16 cellular contexts compared by ENCODE assay signal in genomic region chr1:208737922-208738321, GRCh38.
A peak's percentile ranks its signal among the peaks of the same experiment; 100 is the strongest.
DNase-seq lines count a peak whose midpoint lies in the region; ATAC-seq, FAIRE-seq and TF ChIP-seq lines count a peak whose summit lies in the region.
"Had no signal": no experiment of that assay in that cellular context is flagged by ENCODE, and none has a peak within 500 bp of the region (broad histone marks: within the 10 kb centered on the region; RNA-seq: fewer than 3 reads in every experiment).

No MANE protein-coding gene starts in this region.

- no peak for DNase-seq in activated naive CD4-positive, alpha-beta T cell treated with anti-CD3 and anti-CD28 coated beads for 36 hours
- no peak for DNase-seq in activated naive CD4-positive, alpha-beta T cell treated with Interleukin-2 at 50 U/mL for 16 hours
- no peak for DNase-seq in H9
- no peak for DNase-seq in stimulated activated naive B cell treated with anti-CD40 and anti-IgM and Interleukin-4, amounts not matched to agents 10 μg/mL and 1 μg/mL and 100 μg/mL, for 72 hours
- DNase-seq in kidney, result no peak
- DNase-seq in UCSD-AML1 (lab: John Stamatoyannopoulos, UW; ENCODE audit: unreplicated experiment), result no peak
- DNase-seq: activated CD4-positive, alpha-beta T cell treated with anti-CD3 and anti-CD28 coated beads, Interleukin-2, amount 50 U/mL, for 1 hour; activated effector memory CD4-positive, alpha-beta T cell treated with anti-CD3 and anti-CD28 coated beads, Interleukin-2, amount 50 U/mL, for 16 hours; left lung; NCI-H510A had no signal

- no peaks in the 10 kb centered on the region for H3K9me3 ChIP-seq in H9 (ENCODE audit: control insufficient read depth, low read depth, low read length)
- H3K9me3 ChIP-seq in kidney (ENCODE audit: control insufficient read depth in 1 of 2, low read length in 2 of 2), result no peaks in the 10 kb centered on the region

- no peak overlapping the region for H2BK15ac ChIP-seq in H9 (ENCODE audit: low read depth, low read length)

- no peak overlapping the region for H3K4ac ChIP-seq in H9 (ENCODE audit: low read depth, low read length)

- peak; percentile 82 for ATAC-seq in HG03432 (IDR thresholded peaks at IDR 0.05; ENCODE audit: unreplicated experiment)
- peak; percentile 34 to 51 for ATAC-seq in stimulated activated naive B cell treated with anti-CD40 and anti-IgM and Interleukin-4, amounts not matched to agents 10 μg/mL and 1 μg/mL and 100 μg/mL, for 72 hours (replicated peaks)
- no peak for ATAC-seq in HG03097 (IDR thresholded peaks at IDR 0.05; ENCODE audit: low FRiP score, unreplicated experiment)
- ATAC-seq: left lung had no signal

- no peak overlapping the region for H4K5ac ChIP-seq in H9 (ENCODE audit: insufficient read length, low read depth, low read length)

- no peak overlapping the region for H3K18ac ChIP-seq in H9 (ENCODE audit: insufficient read length, low read depth, low read length)

- H2AFZ ChIP-seq in H9 (ENCODE audit: low read length), result no peak overlapping the region

- no peak overlapping the region for H4K8ac ChIP-seq in H9 (replicated peaks; ENCODE audit: insufficient read length, low read depth, low read length)

- H3K27ac ChIP-seq in H9 (ENCODE audit: insufficient read length, low read depth, low read length) (no peak overlapping the region), kidney (ENCODE audit: low read depth in 2 of 2, low read length in 2 of 2) (no peak overlapping the region)
- H3K27ac ChIP-seq: breast epithelium, left lung, skin epidermis had no signal

- H2AK5ac ChIP-seq in H9 (ENCODE audit: insufficient read length, low read length), result no peak overlapping the region

- no peak overlapping the region for H2BK5ac ChIP-seq in H9 (ENCODE audit: insufficient read length, low read length)

- H3K4me3 Mint-ChIP-seq in activated naive CD4-positive, alpha-beta T cell treated with anti-CD3 and anti-CD28 coated beads for 36 hours, result no peak overlapping the region
- no peak overlapping the region for H3K4me3 Mint-ChIP-seq in H9
- no peak overlapping the region for H3K4me3 Mint-ChIP-seq in stimulated activated naive B cell treated with anti-CD40 and anti-IgM and Interleukin-4, amounts not matched to agents 10 μg/mL and 1 μg/mL and 100 μg/mL, for 72 hours
- H3K4me3 Mint-ChIP-seq: type B pancreatic cell had no signal

- H4K91ac ChIP-seq in H9 (ENCODE audit: insufficient read length, low read depth, low read length), result no peak overlapping the region

- H2BK20ac ChIP-seq in H9 (ENCODE audit: low read depth, low read length, poor library complexity, severe bottlenecking), result no peak overlapping the region

- H3K9ac ChIP-seq in H9 (ENCODE audit: extremely low read depth, insufficient read length, low read length), result no peak overlapping the region
- no peak overlapping the region for H3K9ac ChIP-seq in kidney (ENCODE audit: low read length in 2 of 2)

- H3K27me3 ChIP-seq in H9 (ENCODE audit: insufficient read depth, low read length), result no peaks in the 10 kb centered on the region
- H3K27me3 ChIP-seq: breast epithelium, left lung had no signal

- H3K4me1 ChIP-seq in H9 (ENCODE audit: insufficient read depth, low read length), result no peaks in the 10 kb centered on the region
- no peaks in the 10 kb centered on the region for H3K4me1 ChIP-seq in kidney (ENCODE audit: control insufficient read depth in 1 of 2, insufficient read depth in 1 of 2, low read depth in 1 of 2, low read length in 2 of 2)
- H3K4me1 ChIP-seq: breast epithelium, left lung had no signal

- H3K79me1 ChIP-seq in H9 (ENCODE audit: insufficient read depth, low read depth, low read length, poor library complexity, severe bottlenecking), result no peaks in the 10 kb centered on the region

- CTCF ChIA-PET in activated naive CD4-positive, alpha-beta T cell treated with anti-CD3 and anti-CD28 coated beads for 36 hours (lab: Charles Lee), result no interaction called here

- no peaks in the 10 kb centered on the region for H3K36me3 Mint-ChIP-seq in activated naive CD4-positive, alpha-beta T cell treated with anti-CD3 and anti-CD28 coated beads for 36 hours (ENCODE audit: low read depth)
- peaks cover 0 to 15% (median 0%) of the 10 kb centered on the region in 3 experiments; a peak in 4 of 7 replicates for H3K36me3 Mint-ChIP-seq in H9 (ENCODE audit: insufficient read depth in 1 of 3, low read depth in 3 of 3)
- no peaks in the 10 kb centered on the region for H3K36me3 Mint-ChIP-seq in stimulated activated naive B cell treated with anti-CD40 and anti-IgM and Interleukin-4, amounts not matched to agents 10 μg/mL and 1 μg/mL and 100 μg/mL, for 72 hours
- H3K36me3 Mint-ChIP-seq: type B pancreatic cell had no signal

- no peak overlapping the region for H2BK12ac ChIP-seq in H9 (ENCODE audit: insufficient read length, low read depth, low read length)

- no CpG with 5 or more reads among the region's 4 CpGs for WGBS in H9 (ENCODE audit: extremely low coverage, insufficient read length, low lambda C conversion rate)

- peak; percentile 39; the same call in 2 of the 3 replicates for TF ChIP-seq CTCF in H9 (conservative IDR thresholded peaks at IDR 0.05)
- TF ChIP-seq CTCF in kidney (IDR thresholded peaks at IDR 0.05; ENCODE audit: borderline replicate concordance, extremely low read depth, insufficient read depth), result no peak

- H3K14ac ChIP-seq in H9 (ENCODE audit: insufficient read depth, low read length), result no peak overlapping the region

- H3K56ac ChIP-seq in H9 (ENCODE audit: insufficient read length, low read depth, low read length), result no peak overlapping the region

- H3K79me2 ChIP-seq in H9 (ENCODE audit: insufficient read depth, low read length), result no peaks in the 10 kb centered on the region

- H4K20me1 ChIP-seq in H9 (ENCODE audit: control insufficient read depth, insufficient read depth, insufficient read length), result no peaks in the 10 kb centered on the region

- no peak overlapping the region for H2BK120ac ChIP-seq in H9 (ENCODE audit: low read depth, low read length, poor library complexity, severe bottlenecking)

- H3T11ph ChIP-seq in H9 (ENCODE audit: low read length), result no peak overlapping the region

- H3K27me3 Mint-ChIP-seq in activated naive CD4-positive, alpha-beta T cell treated with anti-CD3 and anti-CD28 coated beads for 36 hours (ENCODE audit: low read depth), result no peaks in the 10 kb centered on the region
- peaks cover 1% of the 10 kb centered on the region; the same call in 1 of the 2 replicates for H3K27me3 Mint-ChIP-seq in H9 (ENCODE audit: low read depth)
- no peaks in the 10 kb centered on the region for H3K27me3 Mint-ChIP-seq in stimulated activated naive B cell treated with anti-CD40 and anti-IgM and Interleukin-4, amounts not matched to agents 10 μg/mL and 1 μg/mL and 100 μg/mL, for 72 hours
- H3K27me3 Mint-ChIP-seq: type B pancreatic cell had no signal

- no peak overlapping the region for H3K4me3 ChIP-seq in kidney (ENCODE audit: low read length in 2 of 2)
- H3K4me3 ChIP-seq: breast epithelium, left lung, skin epidermis had no signal

- H3K23ac ChIP-seq in H9 (ENCODE audit: insufficient read length, low read depth, low read length), result no peak overlapping the region

- intact Hi-C loops in activated naive CD4-positive, alpha-beta T cell treated with anti-CD3 and anti-CD28 coated beads for 36 hours (cut with micrococcal nuclease), result no loop called here
- intact Hi-C loops in kidney (cut with DNase I), result no loop called here

- H3K4me2 ChIP-seq in H9 (ENCODE audit: insufficient read depth, insufficient read length, low read length), result no peak overlapping the region

- peaks cover 4% of the 10 kb centered on the region for H3K9me3 Mint-ChIP-seq in activated naive CD4-positive, alpha-beta T cell treated with anti-CD3 and anti-CD28 coated beads for 36 hours
- peaks cover 8 to 9% of the 10 kb centered on the region in 2 experiments; a peak in 4 of 5 replicates for H3K9me3 Mint-ChIP-seq in H9
- H3K9me3 Mint-ChIP-seq in stimulated activated naive B cell treated with anti-CD40 and anti-IgM and Interleukin-4, amounts not matched to agents 10 μg/mL and 1 μg/mL and 100 μg/mL, for 72 hours, result peaks cover 3 to 6% of the 10 kb centered on the region in 2 donors

- H3K36me3 ChIP-seq in kidney (ENCODE audit: control insufficient read depth in 1 of 2, insufficient read depth in 2 of 2, low read length in 2 of 2), result no peaks in the 10 kb centered on the region
- H3K36me3 ChIP-seq: breast epithelium, left lung had no signal

- peak overlapping the region; percentile 42 for H3K27ac Mint-ChIP-seq in activated naive CD4-positive, alpha-beta T cell treated with anti-CD3 and anti-CD28 coated beads for 36 hours
- H3K27ac Mint-ChIP-seq in H9, result no peak overlapping the region
- H3K27ac Mint-ChIP-seq in stimulated activated naive B cell treated with anti-CD40 and anti-IgM and Interleukin-4, amounts not matched to agents 10 μg/mL and 1 μg/mL and 100 μg/mL, for 72 hours, result no peak overlapping the region
- H3K27ac Mint-ChIP-seq: type B pancreatic cell had no signal

- no peak for FAIRE-seq in kidney (lab: Jason Lieb, UNC)
- FAIRE-seq: endometrium had no signal

- H3K4me1 Mint-ChIP-seq in activated naive CD4-positive, alpha-beta T cell treated with anti-CD3 and anti-CD28 coated beads for 36 hours (ENCODE audit: low read depth), result no peaks in the 10 kb centered on the region
- H3K4me1 Mint-ChIP-seq in H9, result no peaks in the 10 kb centered on the region
- H3K4me1 Mint-ChIP-seq in stimulated activated naive B cell treated with anti-CD40 and anti-IgM and Interleukin-4, amounts not matched to agents 10 μg/mL and 1 μg/mL and 100 μg/mL, for 72 hours, result peaks cover 2 to 11% of the 10 kb centered on the region in 2 donors

- H3K23me2 ChIP-seq in H9 (ENCODE audit: insufficient read length, low read depth, low read length, poor library complexity, severe bottlenecking), result no peaks in the 10 kb centered on the region
